ENCODE assay signal across 21 cellular contexts in genomic region chr1:206004269-206004800, GRCh38. TPM values are rescaled to one million over a fixed set of nuclear protein-coding genes. Genes with fewer than 3 reads are reported as not detected.
DNase-seq lines count a peak whose midpoint lies in the region; ATAC-seq and TF ChIP-seq lines count a peak whose summit lies in the region.
"Had no signal": no experiment of that assay in that cellular context is flagged by ENCODE, and none has a peak within 500 bp of the region (broad histone marks: within the 10 kb centered on the region; RNA-seq: fewer than 3 reads in every experiment).

No MANE protein-coding gene starts in this region.

- H3K27me3 ChIP-seq in thymus (ENCODE audit: control insufficient read depth, insufficient read depth) = no peaks in the 10 kb centered on the region

- H3K27me3 Mint-ChIP-seq in T-helper 17 cell (peaks cover 58% of the 10 kb centered on the region), mesothelial cell of epicardium (ENCODE audit: low read depth) (no peaks in the 10 kb centered on the region)
- H3K27me3 Mint-ChIP-seq in dendritic cell treated with granulocyte-macrophage colony-stimulating factor and Interleukin-4, amounts not matched to agents 40 ng/mL and 50 ng/mL, for 4 days = no peaks in the 10 kb centered on the region

- H3K4me1 ChIP-seq in thymus (ENCODE audit: control insufficient read depth, insufficient read depth, low read length) = no peaks in the 10 kb centered on the region
- H3K4me1 ChIP-seq: prostate gland had no signal

- no peak overlapping the region for H3K27ac Mint-ChIP-seq in T-helper 17 cell
- H3K27ac Mint-ChIP-seq in dendritic cell treated with granulocyte-macrophage colony-stimulating factor and Interleukin-4, amounts not matched to agents 40 ng/mL and 50 ng/mL, for 4 days = peak overlapping the region; percentile 73
- H3K27ac Mint-ChIP-seq in mesothelial cell of epicardium = peak overlapping the region; percentile 52

- H3K4me3 ChIP-seq in thymus (ENCODE audit: low read length) = no peak overlapping the region
- H3K4me3 ChIP-seq: GM23248, lower lobe of right lung, prostate gland had no signal

- intact Hi-C loops in dendritic cell treated with granulocyte-macrophage colony-stimulating factor and Interleukin-4, amounts not matched to agents 40 ng/mL and 50 ng/mL, for 4 days (cut with micrococcal nuclease) = loop anchor here (5.0 kb wide), 1 partner anchor 43 kb away; no protein-coding TSS in a partner anchor

- peak overlapping the region; percentile 41 for H3K4me3 Mint-ChIP-seq in T-helper 17 cell
- H3K4me3 Mint-ChIP-seq in dendritic cell treated with granulocyte-macrophage colony-stimulating factor and Interleukin-4, amounts not matched to agents 40 ng/mL and 50 ng/mL, for 4 days = no peak overlapping the region
- no peak overlapping the region for H3K4me3 Mint-ChIP-seq in mesothelial cell of epicardium
- H3K4me3 Mint-ChIP-seq: activated CD4-positive, alpha-beta T cell treated with anti-CD3 and anti-CD28 coated beads, Interleukin-2, amount 10 ng/mL, durations not matched to agents 24 days and 14 days; central memory CD8-positive, alpha-beta T cell; naive B cell had no signal

- no peaks in the 10 kb centered on the region for H3K36me3 ChIP-seq in thymus (ENCODE audit: control insufficient read depth, insufficient read depth)
- H3K36me3 ChIP-seq: lower lobe of right lung, prostate gland had no signal

- peaks cover 3% of the 10 kb centered on the region for H3K36me3 Mint-ChIP-seq in T-helper 17 cell (ENCODE audit: low read depth)
- H3K36me3 Mint-ChIP-seq in dendritic cell treated with granulocyte-macrophage colony-stimulating factor and Interleukin-4, amounts not matched to agents 40 ng/mL and 50 ng/mL, for 4 days (ENCODE audit: low read depth) = no peaks in the 10 kb centered on the region
- H3K36me3 Mint-ChIP-seq in mesothelial cell of epicardium = no peaks in the 10 kb centered on the region
- H3K36me3 Mint-ChIP-seq: naive B cell had no signal

- DNase-seq in T-helper 17 cell = no peak
- DNase-seq in mesothelial cell of epicardium (ENCODE audit: low spot score in 2 of 2, unreplicated experiment in 2 of 2) = peak in 1 of 2 experiments; percentile 5
- no peak for DNase-seq in DMS 273 (lab: John Stamatoyannopoulos, UW; ENCODE audit: unreplicated experiment)
- DNase-seq in occipital lobe (lab: John Stamatoyannopoulos, UW) = no peak
- DNase-seq: activated CD4-positive, alpha-beta T cell treated with anti-CD3 and anti-CD28 coated beads, Interleukin-2, amount 10 ng/mL, durations not matched to agents 24 days and 14 days; activated gamma-delta T cell; effector CD4-positive, alpha-beta T cell; GM23248; hippocampal formation; lower lobe of right lung; naive B cell; NCI-H526 treated with DMSO at 0.1 percent for 48 hours; stimulated activated CD4-positive, alpha-beta T cell treated with anti-CD3 and anti-CD28 coated beads, Interleukin-4, amount 100 ng/mL, for 24 hours; SW 1271 had no signal

- H3K27ac ChIP-seq in thymus (ENCODE audit: low read depth) = peak overlapping the region; percentile 48

- TF ChIP-seq CTCF in mesothelial cell of epicardium (IDR thresholded peaks at IDR 0.05; ENCODE audit: unreplicated experiment) = no peak

- H3K9me3 ChIP-seq in T-helper 17 cell (ENCODE audit: control insufficient read depth, low read length, poor library complexity, severe bottlenecking) = no peaks in the 10 kb centered on the region
- no peaks in the 10 kb centered on the region for H3K9me3 ChIP-seq in thymus (ENCODE audit: control insufficient read depth)
- H3K9me3 ChIP-seq: lower lobe of right lung, prostate gland had no signal

- no peak for ATAC-seq in T-helper 17 cell
- ATAC-seq in HG02938 (IDR thresholded peaks at IDR 0.05; ENCODE audit: unreplicated experiment) = no peak

- no peaks in the 10 kb centered on the region for H3K9me3 Mint-ChIP-seq in dendritic cell treated with granulocyte-macrophage colony-stimulating factor and Interleukin-4, amounts not matched to agents 40 ng/mL and 50 ng/mL, for 4 days
- no peaks in the 10 kb centered on the region for H3K9me3 Mint-ChIP-seq in mesothelial cell of epicardium
- H3K9me3 Mint-ChIP-seq: activated CD4-positive, alpha-beta T cell treated with anti-CD3 and anti-CD28 coated beads, Interleukin-2, amount 10 ng/mL, durations not matched to agents 24 days and 14 days; central memory CD8-positive, alpha-beta T cell; naive B cell had no signal

- H3K4me1 Mint-ChIP-seq in T-helper 17 cell (peaks cover 14% of the 10 kb centered on the region), mesothelial cell of epicardium (peaks cover 23% of the 10 kb centered on the region)
- H3K4me1 Mint-ChIP-seq in dendritic cell treated with granulocyte-macrophage colony-stimulating factor and Interleukin-4, amounts not matched to agents 40 ng/mL and 50 ng/mL, for 4 days (ENCODE audit: low read depth) = peaks cover 69% of the 10 kb centered on the region
- H3K4me1 Mint-ChIP-seq: central memory CD8-positive, alpha-beta T cell had no signal

- WGBS in thymus = 95% methylated on average over 4 of the region's 4 CpGs

RNA-seq across cellular contexts. Expression of gene RAB7B, which starts 1.1 kb away (rescaled TPM):
- total RNA-seq in T-helper 17 cell (under 1 TPM in 1 of 2 donors, not detected in 1; 0.18 TPM), mesothelial cell of epicardium (1.3 to 1.5 TPM (median 1.4 TPM) in 3 replicates), occipital lobe (0.78 TPM)
- polyA plus RNA-seq in thymus = 6.4 TPM
- total RNA-seq: activated CD4-positive, alpha-beta T cell treated with anti-CD3 and anti-CD28 coated beads, Interleukin-2, amount 10 ng/mL, durations not matched to agents 24 days and 14 days had no signal

RNA-seq across cellular contexts. Expression of gene CTSE, which starts 19.4 kb away (rescaled TPM):
- total RNA-seq in T-helper 17 cell (not detected), mesothelial cell of epicardium (0.16 TPM in 1 of 3 replicates, not detected in the others), occipital lobe (not detected)
- 3.1 TPM for polyA plus RNA-seq in thymus
- total RNA-seq: activated CD4-positive, alpha-beta T cell treated with anti-CD3 and anti-CD28 coated beads, Interleukin-2, amount 10 ng/mL, durations not matched to agents 24 days and 14 days; GM23248; prostate gland; Right ventricle myocardium inferior had no signal
- polyA plus RNA-seq: GM23248 had no signal

RNA-seq across cellular contexts. Expression of gene RHEX, which starts 48.6 kb away (rescaled TPM):
- under 1 TPM in 1 of 2 donors, not detected in 1; 0.50 TPM for total RNA-seq in T-helper 17 cell
- not detected in 3 replicates for total RNA-seq in mesothelial cell of epicardium
- 1.7 TPM for polyA plus RNA-seq in thymus
- not detected for total RNA-seq in occipital lobe
- total RNA-seq: activated CD4-positive, alpha-beta T cell treated with anti-CD3 and anti-CD28 coated beads, Interleukin-2, amount 10 ng/mL, durations not matched to agents 24 days and 14 days; GM23248; HT1080 had no signal
- polyA plus RNA-seq: GM23248 had no signal
